8 cellular contexts compared by ENCODE assay signal in the genomic region with DNA sequence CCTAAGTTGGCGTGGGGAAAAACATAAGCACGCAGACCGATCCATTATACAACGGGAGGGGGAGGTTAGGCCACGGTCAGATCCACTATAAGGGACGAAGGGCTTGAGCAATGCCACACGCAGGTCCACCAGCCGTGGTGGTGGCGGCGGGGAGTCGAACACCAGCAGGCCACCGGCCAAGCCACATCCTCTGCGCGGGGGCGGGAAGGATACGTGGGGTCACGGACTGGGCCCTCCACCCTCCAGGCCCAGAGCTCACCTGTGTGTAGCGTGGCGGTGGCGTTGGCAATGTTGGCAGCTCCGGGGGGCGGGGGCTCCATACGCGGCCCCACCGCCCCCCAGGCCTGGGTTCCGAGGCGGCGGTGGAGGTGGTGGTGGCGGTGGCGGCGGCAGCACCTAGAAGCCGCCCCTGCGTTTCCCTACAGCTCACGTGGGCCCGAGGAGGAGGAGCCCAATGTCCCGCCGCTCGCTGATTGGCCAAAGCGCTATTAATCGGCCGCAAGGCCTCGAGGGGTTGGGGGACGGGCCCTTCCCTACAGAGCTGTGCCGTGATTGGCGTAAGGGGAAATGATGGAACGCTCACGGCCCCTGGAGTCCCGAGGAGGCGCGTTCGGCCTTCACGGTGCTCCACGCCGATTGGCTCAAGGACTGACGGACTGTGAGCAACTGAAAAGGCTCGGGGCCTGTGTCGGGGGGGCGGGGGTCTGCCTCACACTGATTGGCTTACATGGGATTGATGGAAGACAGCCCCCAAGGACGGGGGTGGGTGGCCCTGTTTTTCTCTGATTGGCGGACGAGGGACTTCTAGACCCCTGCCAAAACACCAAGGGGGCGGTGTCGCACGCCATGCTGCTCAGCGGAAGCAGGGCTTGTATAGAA.
DNase-seq lines count a peak whose midpoint lies in the region; ATAC-seq and TF ChIP-seq lines count a peak whose summit lies in the region.

Gene ELK1 (minus strand): TSS at position 400 of the 879 bp plus-strand sequence. CDS start 9,122 bp downstream, outside the sequence.

- H3K36me3 Mint-ChIP-seq in central memory CD8-positive, alpha-beta T cell (ENCODE audit: insufficient read depth): peaks cover 12% of the 10 kb centered on the region

- H3K4me3 Mint-ChIP-seq in central memory CD8-positive, alpha-beta T cell: peak within 1 kb of the TSS; percentile 88

- peak within 1 kb of the TSS; percentile 94 for H3K27ac Mint-ChIP-seq in central memory CD8-positive, alpha-beta T cell (ENCODE audit: low read depth)

- in situ Hi-C loops in GM18951 (cut with MboI; ENCODE audit: low sequenced_read_pairs, unreplicated experiment): no loop called here

- no peaks in the 10 kb centered on the region for H3K27me3 Mint-ChIP-seq in central memory CD8-positive, alpha-beta T cell

- peak; percentile 92 for ATAC-seq in HG03196 (IDR thresholded peaks at IDR 0.05; ENCODE audit: unreplicated experiment)
- peak; percentile 94 for ATAC-seq in central memory CD8-positive, alpha-beta T cell (replicated peaks; ENCODE audit: extremely low read depth, poor library complexity, severe bottlenecking)

- peaks cover 36% of the 10 kb centered on the region for H3K4me1 Mint-ChIP-seq in central memory CD8-positive, alpha-beta T cell

- H3K9me3 Mint-ChIP-seq in central memory CD8-positive, alpha-beta T cell: no peaks in the 10 kb centered on the region

- peak; percentile 92 for DNase-seq in AG08395 (ENCODE audit: low spot score)
- DNase-seq in NCI-H345 (lab: John Stamatoyannopoulos, UW): peak; percentile 98
- DNase-seq in activated CD4-positive, CD25-positive, alpha-beta regulatory T cell treated with anti-CD3 and anti-CD28 coated beads, Interleukin-2, amount 50 U/mL, for 16 hours (ENCODE audit: low read depth, low spot score): peak; percentile 79
- peak; percentile 67 to 85 for DNase-seq in central memory CD8-positive, alpha-beta T cell (ENCODE audit: low spot score in 2 of 2)
- DNase-seq in iris pigment epithelial cell (ENCODE audit: low read depth): peak; percentile 99
- DNase-seq in stimulated activated CD4-positive, alpha-beta T cell treated with anti-CD3 and anti-CD28 coated beads, Interleukin-12 subunit alpha, Interleukin-12 subunit beta, amount 100 ng/mL, for 24 hours (ENCODE audit: low read depth in 2 of 2): peak; percentile 70 to 75

- peak; percentile 55 for TF ChIP-seq POLR2A in GM18951 (IDR thresholded peaks at IDR 0.05; ENCODE audit: extremely low read depth, insufficient read depth, insufficient read length)

Comparison
In these comparisons a context has a peak if more than half of its experiments do, and no peak if none do; other contexts are left out.
1. Peak in every context shown above with its lines: DNase-seq and ATAC-seq.